18 cellular contexts compared by ENCODE assay signal in genomic region chr2:37569986-37570688, GRCh38.
DNase-seq lines count a peak whose midpoint lies in the region; ATAC-seq and TF ChIP-seq lines count a peak whose summit lies in the region.
"Had no signal": no experiment of that assay in that cellular context is flagged by ENCODE, and none has a peak within 500 bp of the region (broad histone marks: within the 10 kb centered on the region; RNA-seq: fewer than 3 reads in every experiment).

No MANE protein-coding gene starts in this region.

- H3K36me3 Mint-ChIP-seq in natural killer cell treated with Interleukin-12 subunit alpha and Interleukin-12 subunit beta and Interleukin-15 and Interleukin-18, amount 100 ng/mL, for 72 hours = no peaks in the 10 kb centered on the region
- no peaks in the 10 kb centered on the region for H3K36me3 Mint-ChIP-seq in natural killer cell

- no peak overlapping the region for H3K14ac ChIP-seq in mesenchymal stem cell (ENCODE audit: low read length in 2 of 2)

- H3K79me2 ChIP-seq in mammary epithelial cell (ENCODE audit: insufficient read depth, low read length) = no peaks in the 10 kb centered on the region

- H4K8ac ChIP-seq in mesenchymal stem cell (ENCODE audit: low read length) = no peak overlapping the region

- no peaks in the 10 kb centered on the region for H3K9me3 Mint-ChIP-seq in natural killer cell treated with Interleukin-12 subunit alpha and Interleukin-12 subunit beta and Interleukin-15 and Interleukin-18, amount 100 ng/mL, for 72 hours
- no peaks in the 10 kb centered on the region for H3K9me3 Mint-ChIP-seq in natural killer cell
- H3K9me3 Mint-ChIP-seq: nephron; T-helper 1 cell treated with Interleukin-12 subunit alpha and Interleukin-12 subunit beta and Interleukin-4 antibody, amounts not matched to agents 30 μg/mL and 1 μg/mL, for 36 hours had no signal

- TF ChIP-seq CTCF in natural killer cell (IDR thresholded peaks at IDR 0.05) (no peak), mammary epithelial cell (conservative IDR thresholded peaks at IDR 0.05 in 1 of 2, IDR thresholded peaks at IDR 0.05 in 1 of 2; ENCODE audit: extremely low read depth in 1 of 2, insufficient read depth in 1 of 2, low read depth in 1 of 2, low read length in 2 of 2) (no peak)

- no peak overlapping the region for H3K4ac ChIP-seq in mesenchymal stem cell (ENCODE audit: low read depth in 1 of 2, low read length in 2 of 2)

- H3K4me3 ChIP-seq in mammary epithelial cell (replicated peaks in 1 of 3; ENCODE audit: insufficient read depth in 1 of 3, low read depth in 2 of 3, low read length in 3 of 3) (no peak overlapping the region), mesenchymal stem cell (ENCODE audit: insufficient read depth in 1 of 2, low read depth in 1 of 2, low read length in 2 of 2) (no peak overlapping the region)
- H3K4me3 ChIP-seq: adrenal gland, Peyer's patch, tibial nerve had no signal

- peak overlapping the region; percentile 1 for H3K4me3 Mint-ChIP-seq in natural killer cell treated with Interleukin-12 subunit alpha and Interleukin-12 subunit beta and Interleukin-15 and Interleukin-18, amount 100 ng/mL, for 72 hours
- no peak overlapping the region for H3K4me3 Mint-ChIP-seq in natural killer cell
- H3K4me3 Mint-ChIP-seq: activated CD4-positive, alpha-beta T cell treated with anti-CD3 and anti-CD28 coated beads for 36 hours; nephron; T-helper 1 cell treated with Interleukin-12 subunit alpha and Interleukin-12 subunit beta and Interleukin-4 antibody, amounts not matched to agents 30 μg/mL and 1 μg/mL, for 36 hours had no signal

- no peak overlapping the region for H2BK5ac ChIP-seq in mesenchymal stem cell (ENCODE audit: low read depth, low read length, poor library complexity, severe bottlenecking)

- peak overlapping the region in 1 of 2 experiments; percentile 89 for H3K18ac ChIP-seq in mesenchymal stem cell (ENCODE audit: low read depth in 1 of 2, low read length in 2 of 2)

- no peak for ATAC-seq in natural killer cell treated with Interleukin-12 subunit alpha and Interleukin-12 subunit beta and Interleukin-15 and Interleukin-18, amount 100 ng/mL, for 72 hours
- ATAC-seq in natural killer cell = no peak
- ATAC-seq: HCT116 had no signal

- WGBS in mammary epithelial cell (ENCODE audit: low coverage, missing lambda C conversion rate) = 60% methylated on average over 3 of the region's 3 CpGs
- 27% methylated on average over 2 of the region's 3 CpGs for WGBS in mesenchymal stem cell

- H3K4me1 Mint-ChIP-seq in natural killer cell treated with Interleukin-12 subunit alpha and Interleukin-12 subunit beta and Interleukin-15 and Interleukin-18, amount 100 ng/mL, for 72 hours (ENCODE audit: low read depth in 2 of 2) = peaks cover 22 to 33% of the 10 kb centered on the region in 2 donors
- H3K4me1 Mint-ChIP-seq in natural killer cell = peaks cover 26 to 44% of the 10 kb centered on the region in 2 donors

- no peaks in the 10 kb centered on the region for H3K36me3 ChIP-seq in mammary epithelial cell (ENCODE audit: insufficient read depth, low read length)
- no peaks in the 10 kb centered on the region for H3K36me3 ChIP-seq in mesenchymal stem cell (ENCODE audit: control insufficient read depth in 1 of 2, insufficient read depth in 2 of 2, low read depth in 1 of 2, low read length in 2 of 2)
- H3K36me3 ChIP-seq: adrenal gland, Peyer's patch, tibial nerve had no signal

- no peak overlapping the region for H3K27ac Mint-ChIP-seq in natural killer cell treated with Interleukin-12 subunit alpha and Interleukin-12 subunit beta and Interleukin-15 and Interleukin-18, amount 100 ng/mL, for 72 hours
- H3K27ac Mint-ChIP-seq in natural killer cell = peak overlapping the region in 1 of 2 donors; percentile 27
- H3K27ac Mint-ChIP-seq: activated CD4-positive, alpha-beta T cell treated with anti-CD3 and anti-CD28 coated beads for 36 hours; nephron had no signal

- H2BK12ac ChIP-seq in mesenchymal stem cell (ENCODE audit: low read length in 2 of 2) = no peak overlapping the region

- intact Hi-C loops in natural killer cell (cut with micrococcal nuclease) = no loop called here
- intact Hi-C loops in mammary epithelial cell (cut with micrococcal nuclease) = no loop called here

- H3K23ac ChIP-seq in mesenchymal stem cell (ENCODE audit: low read length in 2 of 2) = no peak overlapping the region

- no peaks in the 10 kb centered on the region for H3K79me1 ChIP-seq in mesenchymal stem cell (replicated peaks; ENCODE audit: low read length, poor library complexity, severe bottlenecking)

- dilution Hi-C loops in mammary epithelial cell (cut with HindIII; ENCODE audit: low sequenced_read_pairs) = no loop called here

- H2BK120ac ChIP-seq in mesenchymal stem cell (ENCODE audit: low read depth, low read length) = no peak overlapping the region

- CTCF ChIA-PET in mammary epithelial cell (lab: Charles Lee; ENCODE audit: low non-redundant PET) = no interaction called here

- H3K4me1 ChIP-seq in mammary epithelial cell (ENCODE audit: insufficient read depth, low read length) = peaks cover 29% of the 10 kb centered on the region
- peaks cover 2% of the 10 kb centered on the region for H3K4me1 ChIP-seq in mesenchymal stem cell (ENCODE audit: control insufficient read depth, insufficient read depth, low read depth, low read length)
- H3K4me1 ChIP-seq: Peyer's patch had no signal

- H2AFZ ChIP-seq in mammary epithelial cell (ENCODE audit: low read depth, low read length) = no peak overlapping the region
- H2AFZ ChIP-seq in mesenchymal stem cell (ENCODE audit: low read depth, low read length) = no peak overlapping the region

- in situ Hi-C loops in mammary epithelial cell (cut with MboI; ENCODE audit: low sequenced_read_pairs in 2 of 2) = no loop called here

- H2BK15ac ChIP-seq in mesenchymal stem cell (ENCODE audit: low read depth, poor library complexity, severe bottlenecking) = no peak overlapping the region

- H3K4me2 ChIP-seq in mammary epithelial cell (ENCODE audit: insufficient read depth, low read depth, low read length) = no peak overlapping the region
- H3K4me2 ChIP-seq in mesenchymal stem cell (ENCODE audit: low read length, poor library complexity, severe bottlenecking) = no peak overlapping the region

- H4K91ac ChIP-seq in mesenchymal stem cell (ENCODE audit: low read length) = no peak overlapping the region

- H3K27me3 Mint-ChIP-seq in natural killer cell treated with Interleukin-12 subunit alpha and Interleukin-12 subunit beta and Interleukin-15 and Interleukin-18, amount 100 ng/mL, for 72 hours = no peaks in the 10 kb centered on the region
- H3K27me3 Mint-ChIP-seq in natural killer cell (ENCODE audit: low read depth in 2 of 2) = no peaks in the 10 kb centered on the region
- H3K27me3 Mint-ChIP-seq: activated CD4-positive, alpha-beta T cell treated with anti-CD3 and anti-CD28 coated beads for 36 hours had no signal

- no peaks in the 10 kb centered on the region for H3K27me3 ChIP-seq in mammary epithelial cell (ENCODE audit: insufficient read depth, low read length)
- no peaks in the 10 kb centered on the region for H3K27me3 ChIP-seq in mesenchymal stem cell (ENCODE audit: control insufficient read depth in 1 of 2, insufficient read depth in 1 of 2, low read length in 2 of 2)
- H3K27me3 ChIP-seq: adrenal gland, Peyer's patch, tibial nerve had no signal

- H3K9me3 ChIP-seq in mammary epithelial cell (replicated peaks; ENCODE audit: insufficient read depth, low read length) = no peaks in the 10 kb centered on the region
- no peaks in the 10 kb centered on the region for H3K9me3 ChIP-seq in mesenchymal stem cell (ENCODE audit: control insufficient read depth, low read length)
- H3K9me3 ChIP-seq: adrenal gland, Peyer's patch, tibial nerve had no signal

- BruUV-seq in mammary epithelial cell (replicated peaks; lab: Mats Ljungman, UMichigan) = no TSS peak

- no peak overlapping the region for H2AK5ac ChIP-seq in mesenchymal stem cell (ENCODE audit: low read length, severe bottlenecking)

- H3K27ac ChIP-seq in mammary epithelial cell (ENCODE audit: insufficient read depth, low read depth, low read length) (no peak overlapping the region), mesenchymal stem cell (ENCODE audit: low read length, poor library complexity, severe bottlenecking) (no peak overlapping the region)
- H3K27ac ChIP-seq: Peyer's patch had no signal

- DNase-seq in natural killer cell treated with Interleukin-12 subunit alpha and Interleukin-12 subunit beta and Interleukin-15 and Interleukin-18, amount 100 ng/mL, for 72 hours (ENCODE audit: low spot score) = no peak
- no peak for DNase-seq in natural killer cell
- DNase-seq in mammary epithelial cell = peak; percentile 21
- no peak for DNase-seq in mesenchymal stem cell
- no peak for DNase-seq in NCI-H2227 treated with DMSO at 0.1 percent for 48 hours (lab: John Stamatoyannopoulos, UW)
- DNase-seq in NCI-H2171 treated with DMSO at 0.1 percent for 48 hours (lab: John Stamatoyannopoulos, UW) = no peak
- no peak for DNase-seq in hepatic stellate cell (ENCODE audit: low spot score)
- no peak for DNase-seq in globus pallidus (ENCODE audit: low spot score)
- DNase-seq: DMS 273 treated with DMSO at 0.1 percent for 48 hours, glutamatergic neuron, NCI-H524 treated with DMSO at 0.1 percent for 48 hours, Peyer's patch had no signal

- no peaks in the 10 kb centered on the region for H4K20me1 ChIP-seq in mammary epithelial cell (ENCODE audit: insufficient read depth, low read length)

- H3K9ac ChIP-seq in mammary epithelial cell (ENCODE audit: insufficient read depth, low read length) (no peak overlapping the region), mesenchymal stem cell (ENCODE audit: low read length) (peak overlapping the region; percentile 78)
